ENCODE assay signal across 8 cellular contexts in the genomic region with DNA sequence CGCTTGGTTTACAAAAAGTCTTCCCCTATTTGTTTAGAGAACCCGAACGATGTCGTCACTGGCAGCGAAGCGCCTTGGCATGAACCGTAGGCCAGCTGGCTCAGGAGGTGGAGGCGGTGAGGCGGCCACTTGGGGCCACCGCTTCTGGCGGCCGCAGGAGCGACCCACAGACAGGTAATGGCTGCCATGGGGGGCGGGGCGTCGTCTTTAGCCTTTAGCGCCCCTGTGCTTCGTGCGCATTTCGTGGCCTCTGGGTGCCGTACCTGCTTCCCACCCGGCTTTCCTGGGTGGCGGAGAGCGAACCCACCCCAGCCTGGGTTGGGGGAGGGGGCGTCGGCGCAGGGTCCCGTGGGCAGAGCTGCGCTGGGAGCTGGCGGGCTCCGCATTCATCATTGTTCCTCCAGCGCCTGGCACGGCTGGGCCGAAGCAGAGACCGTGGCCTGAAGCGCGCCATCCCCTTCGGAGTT. TPM values are rescaled to one million over a fixed set of nuclear protein-coding genes. Genes with fewer than 3 reads are reported as not detected.
DNase-seq lines count a peak whose midpoint lies in the region; ATAC-seq and TF ChIP-seq lines count a peak whose summit lies in the region.

No MANE protein-coding gene starts in this region.

- no peaks in the 10 kb centered on the region for H3K36me3 ChIP-seq in ES-I3 (ENCODE audit: insufficient read depth, low read length)

- DNase-seq in NCI-H1694 treated with DMSO at 0.1 percent for 48 hours (lab: John Stamatoyannopoulos, UW) (peak; percentile 33), choroid plexus epithelial cell (ENCODE audit: low read depth) (no peak), left lobe of liver (ENCODE audit: low spot score) (peak; percentile 76), epidermal melanocyte (ENCODE audit: insufficient read length, low spot score) (no peak), GM19238 (ENCODE audit: insufficient read length, low spot score) (no peak)
- DNase-seq in activated CD4-positive, alpha-beta T cell treated with anti-CD3 and anti-CD28 coated beads for 4 hours: peak; percentile 54 to 60
- peak; percentile 58 to 73 for DNase-seq in stimulated activated CD4-positive, alpha-beta T cell treated with anti-CD3 and anti-CD28 coated beads, Interleukin-2, amount 100 ng/mL, for 24 hours

- H3K4me3 ChIP-seq in choroid plexus epithelial cell (ENCODE audit: low read depth, low read length): peak overlapping the region; percentile 61

- H3K9me3 ChIP-seq in ES-I3 (ENCODE audit: control insufficient read depth, insufficient read depth, low read length): no peaks in the 10 kb centered on the region

- no peak for TF ChIP-seq CTCF in choroid plexus epithelial cell (conservative IDR thresholded peaks at IDR 0.05; ENCODE audit: low read depth, low read length)

- no peaks in the 10 kb centered on the region for H3K4me1 ChIP-seq in ES-I3 (ENCODE audit: insufficient read depth, low read length)

- H3K9ac ChIP-seq in ES-I3 (ENCODE audit: low read depth, low read length): peak overlapping the region; percentile 78

- ATAC-seq in left lobe of liver: peak; percentile 83

RNA-seq across cellular contexts. Expression of gene OSBP2, which starts 0.5 kb away (rescaled TPM):
- total RNA-seq in left lobe of liver: 0.63 TPM

RNA-seq across cellular contexts. Expression of gene DUSP18, which starts 26.5 kb away (rescaled TPM):
- total RNA-seq in left lobe of liver: 0.70 TPM

RNA-seq across cellular contexts. Expression of gene SLC35E4, which starts 58.6 kb away (rescaled TPM):
- total RNA-seq in left lobe of liver: 0.33 TPM

Comparison
In these comparisons a context has a peak if more than half of its experiments do, and no peak if none do; other contexts are left out.
1. DNase-seq: peak in NCI-H1694 treated with DMSO at 0.1 percent for 48 hours (single experiment), activated CD4-positive, alpha-beta T cell treated with anti-CD3 and anti-CD28 coated beads for 4 hours (2 of 2), left lobe of liver (single experiment) and stimulated activated CD4-positive, alpha-beta T cell treated with anti-CD3 and anti-CD28 coated beads, Interleukin-2, amount 100 ng/mL, for 24 hours (2 of 2); none in choroid plexus epithelial cell (single experiment), epidermal melanocyte (single experiment) and GM19238 (single experiment).